ENCODE assay signal across 8 cellular contexts in the genomic region with DNA sequence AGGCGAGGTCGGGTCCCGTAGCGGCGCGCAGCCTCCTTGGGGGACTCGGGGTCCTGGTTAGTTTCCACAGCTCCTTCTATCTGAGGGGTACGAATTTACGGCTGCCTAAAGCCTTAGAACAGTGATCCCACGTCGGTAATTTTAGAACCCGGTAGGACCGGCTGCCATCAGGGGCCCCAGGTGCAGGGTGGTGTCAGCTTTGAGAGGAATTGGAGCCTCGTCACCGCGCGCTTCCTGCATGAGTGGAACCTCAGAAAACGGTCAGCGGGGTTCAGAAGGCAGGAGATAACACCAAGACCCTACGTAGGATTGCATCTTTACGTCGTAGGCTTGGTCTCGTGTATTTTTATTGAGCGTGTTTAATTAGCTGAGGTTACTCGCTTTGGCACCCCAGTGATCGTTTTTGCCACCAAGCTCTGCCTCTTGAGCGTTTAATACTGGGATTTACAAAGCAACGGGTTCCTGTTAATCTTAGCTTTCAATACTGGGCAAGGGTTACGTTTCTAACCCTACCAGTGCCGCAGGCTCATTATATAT. TPM values are rescaled to one million over a fixed set of nuclear protein-coding genes. Genes with fewer than 3 reads are reported as not detected.
DNase-seq lines count a peak whose midpoint lies in the region; ATAC-seq and TF ChIP-seq lines count a peak whose summit lies in the region.

No MANE protein-coding gene starts in this region.

- no peaks in the 10 kb centered on the region for H3K36me3 ChIP-seq in heart right ventricle

- WGBS in heart right ventricle, 2 donors: 6 to 8% methylated on average over 30 of the region's 30 CpGs

- H3K27me3 ChIP-seq in heart right ventricle: peaks cover 0 to 15% (median 4%) of the 10 kb centered on the region in 7 donors

- H3K27ac ChIP-seq in heart right ventricle: peak overlapping the region in 8 of 10 donors; percentile 3 to 87 (median 62)

- H3K4me3 ChIP-seq in heart right ventricle (peak overlapping the region; percentile 64 to 95 (median 82)), retinal pigment epithelial cell (ENCODE audit: low read length) (peak overlapping the region; percentile 82)

- DNase-seq in activated gamma-delta T cell treated with anti-CD3 and anti-CD28 coated beads, Interleukin-2, amount 50 U/mL, for 16 hours (ENCODE audit: low read depth): peak; percentile 4
- DNase-seq in activated gamma-delta T cell treated with Interleukin-2 at 50 U/mL for 16 hours (no peak), NCI-H69 (lab: John Stamatoyannopoulos, UW) (peak; percentile 85), heart right ventricle (peak in 1 of 2 donors; percentile 9), retinal pigment epithelial cell (ENCODE audit: low read depth) (no peak)
- DNase-seq in activated naive CD4-positive, alpha-beta T cell treated with Interleukin-2 at 50 U/mL for 16 hours: peak; percentile 55
- no peak for DNase-seq in effector CD8-positive, alpha-beta T cell (lab: John Stamatoyannopoulos, UW)

- intact Hi-C loops in heart right ventricle (cut with DNase I): no loop called here

- peak; percentile 48 for ATAC-seq in HG02973 (IDR thresholded peaks at IDR 0.05; ENCODE audit: unreplicated experiment)
- peak in 7 of 8 donors; percentile 2 to 43 (median 13) for ATAC-seq in heart right ventricle

- peaks cover 0 to 24% (median 13%) of the 10 kb centered on the region in 9 donors for H3K4me1 ChIP-seq in heart right ventricle

- TF ChIP-seq CTCF in heart right ventricle (IDR thresholded peaks at IDR 0.05) (no peak), retinal pigment epithelial cell (conservative IDR thresholded peaks at IDR 0.05; ENCODE audit: low read depth, low read length) (no peak)

- peaks cover 0 to 17% (median 0%) of the 10 kb centered on the region in 11 donors for H3K9me3 ChIP-seq in heart right ventricle

RNA-seq across cellular contexts. Expression of gene RNF32, which starts 0.4 kb away (rescaled TPM):
- total RNA-seq in heart right ventricle: under 1 TPM in 7 of 10 donors, not detected in 3; 0.21 to 1.00 (median 0.44) TPM
- polyA plus RNA-seq in heart right ventricle: under 1 TPM; 0.22 to 0.29 TPM

Comparison
In these comparisons a context has a peak if more than half of its experiments do, and no peak if none do; other contexts are left out.
1. DNase-seq: peak in activated gamma-delta T cell treated with anti-CD3 and anti-CD28 coated beads, Interleukin-2, amount 50 U/mL, for 16 hours (single experiment), NCI-H69 (single experiment) and activated naive CD4-positive, alpha-beta T cell treated with Interleukin-2 at 50 U/mL for 16 hours (single experiment); none in activated gamma-delta T cell treated with Interleukin-2 at 50 U/mL for 16 hours (single experiment), retinal pigment epithelial cell (single experiment) and effector CD8-positive, alpha-beta T cell (single experiment).